In genomic region chr4:175385797-175386196, GRCh38 we compare ENCODE assay signal across 26 cellular contexts.
"Had no signal": no experiment of that assay in that cellular context is flagged by ENCODE, and none has a peak within 500 bp of the region (broad histone marks: within the 10 kb centered on the region; RNA-seq: fewer than 3 reads in every experiment).

No MANE protein-coding gene starts in this region.

- H3K27ac ChIP-seq: epithelial cell of prostate, esophagus squamous epithelium, heart left ventricle, lower lobe of right lung, right atrium auricular region, spleen, tibial nerve had no signal

- H3K4me3 ChIP-seq: esophagus squamous epithelium, heart left ventricle, lower lobe of right lung, mucosa of descending colon, right atrium auricular region, spleen, tibial nerve had no signal

- DNase-seq: activated CD4-positive, alpha-beta memory T cell treated with anti-CD3 and anti-CD28 coated beads for 36 hours; activated CD4-positive, alpha-beta T cell treated with anti-CD3 and anti-CD28 coated beads, Interleukin-2, amount 10 ng/mL, durations not matched to agents 24 days and 14 days; activated CD4-positive, CD25-positive, alpha-beta regulatory T cell treated with anti-CD3 and anti-CD28 coated beads, Interleukin-2, amount 50 U/mL, for 72 hours; activated gamma-delta T cell treated with Interleukin-2 at 50 U/mL for 16 hours; activated naive CD4-positive, alpha-beta T cell treated with anti-CD3 and anti-CD28 coated beads, Interleukin-2, amount 50 U/mL, for 16 hours; activated T-cell treated with anti-CD3 and anti-CD28 coated beads, Interleukin-2, amount 50 U/mL, for 4 hours; dermis blood vessel endothelial cell; effector CD4-positive, alpha-beta T cell; esophagus squamous epithelium; foreskin fibroblast; heart left ventricle; hypothalamus; immature natural killer cell; lower lobe of right lung; mucosa of descending colon; spleen; stimulated activated naive CD4-positive, alpha-beta T cell treated with Interleukin-2 at 50 U/mL for 16 hours; T-helper 17 cell; T1000; WERI-Rb-1 had no signal

- H3K27me3 ChIP-seq: esophagus squamous epithelium, heart left ventricle, right atrium auricular region, spleen, tibial nerve had no signal

- H3K36me3 ChIP-seq: esophagus squamous epithelium, heart left ventricle, lower lobe of right lung, right atrium auricular region, spleen, tibial nerve, WERI-Rb-1 had no signal

- H3K4me1 ChIP-seq: esophagus squamous epithelium, heart left ventricle, lower lobe of right lung, right atrium auricular region, spleen, tibial nerve had no signal

- H3K9me3 ChIP-seq: lower lobe of right lung, right atrium auricular region, tibial nerve had no signal

- ATAC-seq: activated T-cell treated with anti-CD3 and anti-CD28 coated beads, Interleukin-2, amount 50 U/mL, for 4 hours; activated T-helper 17 cell treated with anti-CD3 and anti-CD28 coated beads, Interleukin-2, amount 50 U/mL, for 72 hours; heart left ventricle; left lobe of liver; lower lobe of right lung; mucosa of descending colon; natural killer cell treated with Interleukin-12 subunit alpha and Interleukin-12 subunit beta and Interleukin-15 and Interleukin-18, amount 100 ng/mL, for 72 hours; T-helper 17 cell had no signal
